ENCODE assay signal across 9 cellular contexts in genomic region chr7:31744294-31744874, GRCh38. TPM values are rescaled to one million over a fixed set of nuclear protein-coding genes. Genes with fewer than 3 reads are reported as not detected.
DNase-seq lines count a peak whose midpoint lies in the region; ATAC-seq and TF ChIP-seq lines count a peak whose summit lies in the region.
"Had no signal": no experiment of that assay in that cellular context is flagged by ENCODE, and none has a peak within 500 bp of the region (broad histone marks: within the 10 kb centered on the region; RNA-seq: fewer than 3 reads in every experiment).

No MANE protein-coding gene starts in this region.

- H3K4me1 Mint-ChIP-seq in endothelial cell (ENCODE audit: unreplicated experiment), result no peaks in the 10 kb centered on the region
- H3K4me1 Mint-ChIP-seq: naive thymus-derived CD8-positive, alpha-beta T cell had no signal

- no peak overlapping the region for H3K27ac Mint-ChIP-seq in endothelial cell (ENCODE audit: unreplicated experiment)
- H3K27ac Mint-ChIP-seq: naive thymus-derived CD8-positive, alpha-beta T cell had no signal

- intact Hi-C loops in transverse colon (cut with DNase I; ENCODE audit: low total_unique reads), result loop anchor here (10.0 kb wide), 2 partner anchors 460 to 600 kb away; no protein-coding TSS in a partner anchor

- H3K36me3 ChIP-seq in transverse colon, result no peaks in the 10 kb centered on the region

- no peaks in the 10 kb centered on the region for H3K9me3 ChIP-seq in transverse colon

- peaks cover 9% of the 10 kb centered on the region for H3K27me3 ChIP-seq in transverse colon

- peak; percentile 58 for DNase-seq in AG08395 (ENCODE audit: low spot score)
- peak; percentile 42 for DNase-seq in GM13976 (ENCODE audit: low spot score)
- peak; percentile 54 to 89 (median 74) for DNase-seq in NCI-H1417 (lab: John Stamatoyannopoulos, UW)
- peak; percentile 72 for DNase-seq in endothelial cell (ENCODE audit: low spot score)
- peak; percentile 78 for DNase-seq in midbrain (lab: John Stamatoyannopoulos, UW)
- peak; percentile 65 for DNase-seq in transverse colon

- H3K9me3 Mint-ChIP-seq in endothelial cell (ENCODE audit: unreplicated experiment), result no peaks in the 10 kb centered on the region

- no peak overlapping the region for H3K27ac ChIP-seq in transverse colon

- WGBS in transverse colon (ENCODE audit: low coverage in 1 of 2), 2 donors, result 0 to 1% methylated on average over 4 of the region's 4 CpGs

- H3K36me3 Mint-ChIP-seq in endothelial cell (ENCODE audit: low read depth, unreplicated experiment), result no peaks in the 10 kb centered on the region
- H3K36me3 Mint-ChIP-seq: naive thymus-derived CD8-positive, alpha-beta T cell had no signal

- ATAC-seq in HG02840 (IDR thresholded peaks at IDR 0.05; ENCODE audit: low FRiP score, unreplicated experiment), result peak; percentile 74
- ATAC-seq in SK-N-SH treated with all-trans-retinoic acid at 6 μM for 48 hours, result peak; percentile 97
- ATAC-seq: naive thymus-derived CD8-positive, alpha-beta T cell had no signal

- TF ChIP-seq EP300 in transverse colon (IDR thresholded peaks at IDR 0.05; ENCODE audit: low read depth), result no peak

- TF ChIP-seq POLR2A in transverse colon (IDR thresholded peaks at IDR 0.05), result no peak

- TF ChIP-seq CTCF in GM13976 (IDR thresholded peaks at IDR 0.05; ENCODE audit: borderline replicate concordance, control extremely low read depth, extremely low read depth, insufficient read depth, missing control alignments) (peak; percentile 71), endothelial cell (IDR thresholded peaks at IDR 0.05; ENCODE audit: unreplicated experiment) (peak; percentile 92), transverse colon (IDR thresholded peaks at IDR 0.05) (peak; percentile 79 to 88 (median 83))

- H3K27me3 Mint-ChIP-seq in endothelial cell (ENCODE audit: unreplicated experiment), result no peaks in the 10 kb centered on the region

- no peaks in the 10 kb centered on the region for H3K4me1 ChIP-seq in transverse colon

- H3K4me3 ChIP-seq in transverse colon, result no peak overlapping the region

- H3K4me3 Mint-ChIP-seq in endothelial cell (ENCODE audit: unreplicated experiment), result no peak overlapping the region
- H3K4me3 Mint-ChIP-seq: naive thymus-derived CD8-positive, alpha-beta T cell had no signal

- in situ Hi-C loops in GM13976 (cut with MboI; ENCODE audit: low sequenced_read_pairs, unreplicated experiment) (loop anchor here (10.0 to 25.0 kb wide), 3 partner anchors 307 to 600 kb away; no protein-coding TSS in a partner anchor), transverse colon (cut with MboI; ENCODE audit: low pct_ligation_motif_present in 1 of 4, low pct_unique_long_range_greater_than_20kb in 1 of 4, low sequenced_read_pairs in 3 of 4) (loop anchor here (10.0 to 25.0 kb wide), 4 partner anchors 460 to 610 kb away; no protein-coding TSS in a partner anchor)

TF ChIP-seq in SK-N-SH treated with all-trans-retinoic acid at 6 μM for 48 hours, 23 proteins besides CTCF, POLR2A, EP300 and RAD21:
- no peak for TF ChIP-seq CREB5 (CRISPR knock-in tag; IDR thresholded peaks at IDR 0.05; ENCODE audit: low read depth)
- no peak for TF ChIP-seq RARB (CRISPR knock-in tag; IDR thresholded peaks at IDR 0.05)

RNA-seq across cellular contexts. Expression of gene PPP1R17, which starts 57.4 kb away (rescaled TPM):
- total RNA-seq in endothelial cell (ENCODE audit: unreplicated experiment) (0.36 TPM), transverse colon (not detected)
- total RNA-seq: naive thymus-derived CD8-positive, alpha-beta T cell had no signal
